ENCODE assay signal across 31 cellular contexts in genomic region chr12:6356374-6356820, GRCh38. TPM values are rescaled to one million over a fixed set of nuclear protein-coding genes. Genes with fewer than 3 reads are reported as not detected.
"Had no signal": no experiment of that assay in that cellular context is flagged by ENCODE, and none has a peak within 500 bp of the region (broad histone marks: within the 10 kb centered on the region; RNA-seq: fewer than 3 reads in every experiment).

No MANE protein-coding gene starts in this region.

- FAIRE-seq: endothelial cell of umbilical vein, pancreas, small intestine had no signal

- H3K4me3 Mint-ChIP-seq: activated CD4-positive, alpha-beta T cell treated with anti-CD3 and anti-CD28 coated beads, Interleukin-2, amount 10 ng/mL, durations not matched to agents 7 days and 5 days; activated CD8-positive, alpha-beta memory T cell treated with anti-CD3 and anti-CD28 coated beads, Interleukin-2, amount 10 ng/mL, durations not matched to agents 7 days and 5 days; activated CD8-positive, alpha-beta T cell treated with anti-CD3 and anti-CD28 coated beads for 36 hours; effector memory CD8-positive, alpha-beta T cell; mesothelial cell of epicardium; naive thymus-derived CD8-positive, alpha-beta T cell; stimulated activated naive B cell treated with anti-CD40 and anti-IgM and Interleukin-4, amounts not matched to agents 10 μg/mL and 1 μg/mL and 100 μg/mL, for 72 hours had no signal

- H3K27ac ChIP-seq: adrenal gland, ascending aorta, brain microvascular endothelial cell, hepatocyte, left ventricle myocardium inferior, pancreas, thoracic aorta, upper lobe of left lung, VCaP had no signal

- ATAC-seq: activated CD8-positive, alpha-beta memory T cell treated with anti-CD3 and anti-CD28 coated beads, Interleukin-2, amount 10 ng/mL, durations not matched to agents 7 days and 5 days; activated CD8-positive, alpha-beta T cell treated with anti-CD3 and anti-CD28 coated beads for 36 hours; effector memory CD8-positive, alpha-beta T cell; esophagus mucosa; naive thymus-derived CD8-positive, alpha-beta T cell; sciatic nerve; stimulated activated naive B cell treated with anti-CD40 and anti-IgM and Interleukin-4, amounts not matched to agents 10 μg/mL and 1 μg/mL and 100 μg/mL, for 72 hours had no signal

- H3K9me3 Mint-ChIP-seq: activated CD4-positive, alpha-beta T cell treated with anti-CD3 and anti-CD28 coated beads, Interleukin-2, amount 10 ng/mL, durations not matched to agents 7 days and 5 days; activated CD8-positive, alpha-beta T cell treated with anti-CD3 and anti-CD28 coated beads for 36 hours; effector memory CD8-positive, alpha-beta T cell; mesothelial cell of epicardium; naive thymus-derived CD8-positive, alpha-beta T cell; stimulated activated naive B cell treated with anti-CD40 and anti-IgM and Interleukin-4, amounts not matched to agents 10 μg/mL and 1 μg/mL and 100 μg/mL, for 72 hours had no signal

- H3K4me1 ChIP-seq: ascending aorta had no signal

- H3K4me3 ChIP-seq: adrenal gland, ascending aorta, hepatocyte, left ventricle myocardium inferior, pancreas, thoracic aorta, upper lobe of left lung had no signal

- H3K36me3 ChIP-seq: adrenal gland, ascending aorta, brain microvascular endothelial cell, left ventricle myocardium inferior, thoracic aorta had no signal

- H3K4me1 Mint-ChIP-seq: mesothelial cell of epicardium had no signal

- H3K36me3 Mint-ChIP-seq: activated CD8-positive, alpha-beta memory T cell treated with anti-CD3 and anti-CD28 coated beads, Interleukin-2, amount 10 ng/mL, durations not matched to agents 7 days and 5 days; mesothelial cell of epicardium; naive thymus-derived CD8-positive, alpha-beta T cell; stimulated activated naive B cell treated with anti-CD40 and anti-IgM and Interleukin-4, amounts not matched to agents 10 μg/mL and 1 μg/mL and 100 μg/mL, for 72 hours had no signal

- H2AFZ ChIP-seq: hepatocyte had no signal

- DNase-seq: activated CD4-positive, alpha-beta T cell treated with anti-CD3 and anti-CD28 coated beads, Interleukin-2, amount 10 ng/mL, durations not matched to agents 7 days and 5 days; activated CD4-positive, CD25-positive, alpha-beta regulatory T cell treated with anti-CD3 and anti-CD28 coated beads, Interleukin-2, amount 50 U/mL, for 72 hours; activated CD8-positive, alpha-beta memory T cell treated with anti-CD3 and anti-CD28 coated beads, Interleukin-2, amount 10 ng/mL, durations not matched to agents 7 days and 5 days; activated CD8-positive, alpha-beta T cell treated with anti-CD3 and anti-CD28 coated beads for 36 hours; activated effector memory CD4-positive, alpha-beta T cell treated with anti-CD3 and anti-CD28 coated beads, Interleukin-2, amount 50 U/mL, for 16 hours; activated naive CD4-positive, alpha-beta T cell treated with anti-CD3 and anti-CD28 coated beads, Interleukin-2, amount 50 U/mL, for 16 hours; activated T-cell treated with anti-CD3 and anti-CD28 coated beads for 4 hours; adrenal gland; brain microvascular endothelial cell; caudate nucleus; effector memory CD8-positive, alpha-beta T cell; foreskin melanocyte; glutamatergic neuron; left ventricle myocardium inferior; mammary epithelial cell; naive thymus-derived CD8-positive, alpha-beta T cell; pancreas; small intestine; stimulated activated CD4-positive, alpha-beta T cell treated with anti-CD3 and anti-CD28 coated beads, Interleukin-15, amount 100 ng/mL, for 24 hours; stimulated activated naive B cell treated with anti-CD40 and anti-IgM and Interleukin-4, amounts not matched to agents 10 μg/mL and 1 μg/mL and 100 μg/mL, for 72 hours; upper lobe of left lung had no signal

- H3K4me2 ChIP-seq: hepatocyte had no signal

- H3K9me3 ChIP-seq: adrenal gland, ascending aorta, left ventricle myocardium inferior, pancreas, thoracic aorta, upper lobe of left lung had no signal

- H3K27ac Mint-ChIP-seq: activated CD4-positive, alpha-beta T cell treated with anti-CD3 and anti-CD28 coated beads, Interleukin-2, amount 10 ng/mL, durations not matched to agents 7 days and 5 days; activated CD8-positive, alpha-beta memory T cell treated with anti-CD3 and anti-CD28 coated beads, Interleukin-2, amount 10 ng/mL, durations not matched to agents 7 days and 5 days; activated CD8-positive, alpha-beta T cell treated with anti-CD3 and anti-CD28 coated beads for 36 hours; mesothelial cell of epicardium; stimulated activated naive B cell treated with anti-CD40 and anti-IgM and Interleukin-4, amounts not matched to agents 10 μg/mL and 1 μg/mL and 100 μg/mL, for 72 hours had no signal

- H3K79me2 ChIP-seq: hepatocyte had no signal

- H3K27me3 ChIP-seq: adrenal gland, ascending aorta, brain microvascular endothelial cell, hepatocyte, pancreas, upper lobe of left lung had no signal

RNA-seq across cellular contexts. Expression of gene LTBR, which starts 27.6 kb away (rescaled TPM):
- total RNA-seq: activated CD4-positive, alpha-beta T cell treated with anti-CD3 and anti-CD28 coated beads, Interleukin-2, amount 10 ng/mL, durations not matched to agents 7 days and 5 days had no signal

RNA-seq across cellular contexts. Expression of gene PLEKHG6, which starts 45.9 kb away (rescaled TPM):
- total RNA-seq: activated CD4-positive, alpha-beta T cell treated with anti-CD3 and anti-CD28 coated beads, Interleukin-2, amount 10 ng/mL, durations not matched to agents 7 days and 5 days; activated CD8-positive, alpha-beta memory T cell treated with anti-CD3 and anti-CD28 coated beads, Interleukin-2, amount 10 ng/mL, durations not matched to agents 7 days and 5 days; activated CD8-positive, alpha-beta T cell treated with anti-CD3 and anti-CD28 coated beads for 36 hours; ascending aorta; dermis microvascular lymphatic vessel endothelial cell; endothelial cell of umbilical vein; naive thymus-derived CD8-positive, alpha-beta T cell; T-helper 2 cell treated with Interferon-gamma antibody and Interleukin-4, amounts not matched to agents 100 ng/mL and 5 ng/mL, for 36 hours had no signal
